14 cellular contexts compared by ENCODE assay signal in the genomic region with DNA sequence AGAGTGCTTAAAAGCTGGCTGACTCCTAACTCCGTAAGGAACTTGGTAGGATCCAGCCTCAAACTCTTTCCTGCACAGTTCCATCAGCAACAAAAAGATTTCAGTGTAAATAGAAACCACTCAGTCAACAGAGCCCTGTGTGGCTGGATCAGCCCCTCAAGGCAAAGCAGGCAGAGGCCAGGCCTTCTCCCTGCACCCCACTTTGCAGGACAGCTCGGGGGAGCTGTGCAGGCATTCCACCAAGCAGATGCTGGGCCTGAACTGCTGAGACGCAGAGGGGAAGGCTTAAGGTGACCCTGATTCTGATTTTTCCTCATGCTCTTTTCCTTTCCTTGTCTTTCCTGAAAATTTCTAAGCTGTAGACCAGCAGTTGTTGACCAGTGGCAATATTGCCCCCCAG.
DNase-seq lines count a peak whose midpoint lies in the region; ATAC-seq and TF ChIP-seq lines count a peak whose summit lies in the region.
"Had no signal": no experiment of that assay in that cellular context is flagged by ENCODE, and none has a peak within 500 bp of the region (broad histone marks: within the 10 kb centered on the region; RNA-seq: fewer than 3 reads in every experiment).

No MANE protein-coding gene starts in this region.

- H3K4me3 ChIP-seq in CD4-positive, CD25-positive, alpha-beta regulatory T cell (ENCODE audit: low read depth, low read length) = no peak overlapping the region
- H3K4me3 ChIP-seq: BLaER1 treated with 17β-estradiol and CSF1 and Interleukin-3, amounts not matched to agents 10 nM and 100 nM had no signal

- CTCF ChIA-PET in activated CD8-positive, alpha-beta T cell treated with anti-CD3 and anti-CD28 coated beads, Interleukin-2, amount 10 ng/mL, durations not matched to agents 7 days and 5 days (lab: Charles Lee) = no interaction called here
- CTCF ChIA-PET in activated CD8-positive, alpha-beta T cell treated with anti-CD3 and anti-CD28 coated beads for 36 hours (lab: Charles Lee) = interaction anchor here (1.5 to 2.6 kb wide), 3 partner anchors 51 to 144 kb away, joined by 3 to 6 read pairs (median 5); no protein-coding TSS in a partner anchor
- CTCF ChIA-PET in WTC11 (lab: Charles Lee) = interaction anchor here (0.6 to 3.1 kb wide), 3 partner anchors 10 to 1686 kb away, joined by 3 to 17 read pairs (median 3); no protein-coding TSS in a partner anchor

- peaks cover 85% of the 10 kb centered on the region for H3K36me3 ChIP-seq in CD4-positive, CD25-positive, alpha-beta regulatory T cell (ENCODE audit: control insufficient read depth, insufficient read depth, low read length)

- no peak for ATAC-seq in activated CD8-positive, alpha-beta T cell treated with anti-CD3 and anti-CD28 coated beads, Interleukin-2, amount 10 ng/mL, durations not matched to agents 7 days and 5 days
- no peak for ATAC-seq in activated CD8-positive, alpha-beta T cell treated with anti-CD3 and anti-CD28 coated beads for 36 hours
- ATAC-seq in CD4-positive, CD25-positive, alpha-beta regulatory T cell (ENCODE audit: low read depth in 2 of 2) = no peak
- no peak for ATAC-seq in natural killer cell treated with Interleukin-12 subunit alpha and Interleukin-12 subunit beta and Interleukin-15 and Interleukin-18, amount 100 ng/mL, for 72 hours
- no peak for ATAC-seq in WTC11
- ATAC-seq: PC-3 had no signal

- intact Hi-C loops in activated CD8-positive, alpha-beta T cell treated with anti-CD3 and anti-CD28 coated beads for 36 hours (cut with micrococcal nuclease) = no loop called here
- intact Hi-C loops in activated T-helper 1 cell treated with anti-CD3 and anti-CD28 coated beads, Interleukin-12 subunit alpha, Interleukin-12 subunit beta, Interleukin-2, Interleukin-4 antibody, amounts not matched to agents 30 ng/mL and 10 ng/mL and 1 ng/mL, durations not matched to agents 14 hours and 24 hours and 36 hours (cut with micrococcal nuclease) = no loop called here

- peak overlapping the region; percentile 36 for H3K27ac Mint-ChIP-seq in activated CD8-positive, alpha-beta T cell treated with anti-CD3 and anti-CD28 coated beads, Interleukin-2, amount 10 ng/mL, durations not matched to agents 7 days and 5 days
- H3K27ac Mint-ChIP-seq in activated CD8-positive, alpha-beta T cell treated with anti-CD3 and anti-CD28 coated beads for 36 hours = no peak overlapping the region
- peak overlapping the region in 2 of 3 donors; percentile 63 to 82 for H3K27ac Mint-ChIP-seq in CD4-positive, CD25-positive, alpha-beta regulatory T cell
- H3K27ac Mint-ChIP-seq in activated T-helper 1 cell treated with anti-CD3 and anti-CD28 coated beads, Interleukin-12 subunit alpha, Interleukin-12 subunit beta, Interleukin-2, Interleukin-4 antibody, amounts not matched to agents 30 ng/mL and 10 ng/mL and 1 ng/mL, durations not matched to agents 14 hours and 24 hours and 36 hours = peak overlapping the region; percentile 58
- peak overlapping the region; percentile 67 to 85 for H3K27ac Mint-ChIP-seq in natural killer cell treated with Interleukin-12 subunit alpha and Interleukin-12 subunit beta and Interleukin-15 and Interleukin-18, amount 100 ng/mL, for 72 hours
- H3K27ac Mint-ChIP-seq in WTC11 = no peak overlapping the region

- H3K4me1 Mint-ChIP-seq in activated CD8-positive, alpha-beta T cell treated with anti-CD3 and anti-CD28 coated beads, Interleukin-2, amount 10 ng/mL, durations not matched to agents 7 days and 5 days (ENCODE audit: low read depth) = peaks cover 27% of the 10 kb centered on the region
- peaks cover 28% of the 10 kb centered on the region for H3K4me1 Mint-ChIP-seq in activated CD8-positive, alpha-beta T cell treated with anti-CD3 and anti-CD28 coated beads for 36 hours (ENCODE audit: low read depth)
- H3K4me1 Mint-ChIP-seq in CD4-positive, CD25-positive, alpha-beta regulatory T cell = peaks cover 9 to 17% (median 12%) of the 10 kb centered on the region in 4 donors
- peaks cover 60% of the 10 kb centered on the region for H3K4me1 Mint-ChIP-seq in activated T-helper 1 cell treated with anti-CD3 and anti-CD28 coated beads, Interleukin-12 subunit alpha, Interleukin-12 subunit beta, Interleukin-2, Interleukin-4 antibody, amounts not matched to agents 30 ng/mL and 10 ng/mL and 1 ng/mL, durations not matched to agents 14 hours and 24 hours and 36 hours (ENCODE audit: low read depth)
- H3K4me1 Mint-ChIP-seq in natural killer cell treated with Interleukin-12 subunit alpha and Interleukin-12 subunit beta and Interleukin-15 and Interleukin-18, amount 100 ng/mL, for 72 hours (ENCODE audit: low read depth in 2 of 2) = peaks cover 37 to 52% of the 10 kb centered on the region in 2 donors
- H3K4me1 Mint-ChIP-seq in WTC11 = peaks cover 4% of the 10 kb centered on the region; the same call in 1 of the 2 replicates

- no peak for TF ChIP-seq CTCF in activated CD8-positive, alpha-beta T cell treated with anti-CD3 and anti-CD28 coated beads for 36 hours (IDR thresholded peaks at IDR 0.05)
- TF ChIP-seq CTCF in WTC11 (IDR thresholded peaks at IDR 0.05) = no peak

- peaks cover 4% of the 10 kb centered on the region for H3K9me3 Mint-ChIP-seq in activated CD8-positive, alpha-beta T cell treated with anti-CD3 and anti-CD28 coated beads, Interleukin-2, amount 10 ng/mL, durations not matched to agents 7 days and 5 days (ENCODE audit: insufficient read depth)
- peaks cover 4% of the 10 kb centered on the region for H3K9me3 Mint-ChIP-seq in activated CD8-positive, alpha-beta T cell treated with anti-CD3 and anti-CD28 coated beads for 36 hours
- H3K9me3 Mint-ChIP-seq in CD4-positive, CD25-positive, alpha-beta regulatory T cell = peaks cover 0 to 2% (median 0%) of the 10 kb centered on the region in 7 donors
- H3K9me3 Mint-ChIP-seq in activated T-helper 1 cell treated with anti-CD3 and anti-CD28 coated beads, Interleukin-12 subunit alpha, Interleukin-12 subunit beta, Interleukin-2, Interleukin-4 antibody, amounts not matched to agents 30 ng/mL and 10 ng/mL and 1 ng/mL, durations not matched to agents 14 hours and 24 hours and 36 hours = peaks cover 9% of the 10 kb centered on the region
- no peaks in the 10 kb centered on the region for H3K9me3 Mint-ChIP-seq in natural killer cell treated with Interleukin-12 subunit alpha and Interleukin-12 subunit beta and Interleukin-15 and Interleukin-18, amount 100 ng/mL, for 72 hours
- peaks cover 9% of the 10 kb centered on the region for H3K9me3 Mint-ChIP-seq in WTC11

- POLR2A ChIA-PET in activated CD8-positive, alpha-beta T cell treated with anti-CD3 and anti-CD28 coated beads, Interleukin-2, amount 10 ng/mL, durations not matched to agents 7 days and 5 days (lab: Charles Lee) = no interaction called here
- POLR2A ChIA-PET in activated CD8-positive, alpha-beta T cell treated with anti-CD3 and anti-CD28 coated beads for 36 hours (lab: Charles Lee) = interaction anchor here (1.1 to 1.4 kb wide), 2 partner anchors 9 to 113 kb away, joined by 3 to 4 read pairs; no protein-coding TSS in a partner anchor
- POLR2A ChIA-PET in WTC11 (lab: Charles Lee) = no interaction called here

- H3K36me3 Mint-ChIP-seq in activated CD8-positive, alpha-beta T cell treated with anti-CD3 and anti-CD28 coated beads, Interleukin-2, amount 10 ng/mL, durations not matched to agents 7 days and 5 days (ENCODE audit: low read depth) = peaks cover 73% of the 10 kb centered on the region
- H3K36me3 Mint-ChIP-seq in activated CD8-positive, alpha-beta T cell treated with anti-CD3 and anti-CD28 coated beads for 36 hours (ENCODE audit: low read depth) = peaks cover 76% of the 10 kb centered on the region
- peaks cover 70% of the 10 kb centered on the region for H3K36me3 Mint-ChIP-seq in CD4-positive, CD25-positive, alpha-beta regulatory T cell
- peaks cover 58% of the 10 kb centered on the region for H3K36me3 Mint-ChIP-seq in activated T-helper 1 cell treated with anti-CD3 and anti-CD28 coated beads, Interleukin-12 subunit alpha, Interleukin-12 subunit beta, Interleukin-2, Interleukin-4 antibody, amounts not matched to agents 30 ng/mL and 10 ng/mL and 1 ng/mL, durations not matched to agents 14 hours and 24 hours and 36 hours (ENCODE audit: low read depth)
- peaks cover 40% of the 10 kb centered on the region for H3K36me3 Mint-ChIP-seq in natural killer cell treated with Interleukin-12 subunit alpha and Interleukin-12 subunit beta and Interleukin-15 and Interleukin-18, amount 100 ng/mL, for 72 hours
- peaks cover 6% of the 10 kb centered on the region; the same call in 1 of the 2 replicates for H3K36me3 Mint-ChIP-seq in WTC11

- no peak overlapping the region for H3K27ac ChIP-seq in CD4-positive, CD25-positive, alpha-beta regulatory T cell (ENCODE audit: insufficient read depth, low read length, poor library complexity, severe bottlenecking)
- H3K27ac ChIP-seq: BLaER1 treated with 17β-estradiol and CSF1 and Interleukin-3, amounts not matched to agents 10 nM and 100 nM had no signal

- H3K9me3 ChIP-seq in CD4-positive, CD25-positive, alpha-beta regulatory T cell (ENCODE audit: control insufficient read depth in 2 of 2, low read length in 2 of 2) = no peaks in the 10 kb centered on the region

- H3K4me3 Mint-ChIP-seq in activated CD8-positive, alpha-beta T cell treated with anti-CD3 and anti-CD28 coated beads, Interleukin-2, amount 10 ng/mL, durations not matched to agents 7 days and 5 days = no peak overlapping the region
- H3K4me3 Mint-ChIP-seq in activated CD8-positive, alpha-beta T cell treated with anti-CD3 and anti-CD28 coated beads for 36 hours = no peak overlapping the region
- no peak overlapping the region for H3K4me3 Mint-ChIP-seq in CD4-positive, CD25-positive, alpha-beta regulatory T cell
- H3K4me3 Mint-ChIP-seq in activated T-helper 1 cell treated with anti-CD3 and anti-CD28 coated beads, Interleukin-12 subunit alpha, Interleukin-12 subunit beta, Interleukin-2, Interleukin-4 antibody, amounts not matched to agents 30 ng/mL and 10 ng/mL and 1 ng/mL, durations not matched to agents 14 hours and 24 hours and 36 hours = no peak overlapping the region
- no peak overlapping the region for H3K4me3 Mint-ChIP-seq in natural killer cell treated with Interleukin-12 subunit alpha and Interleukin-12 subunit beta and Interleukin-15 and Interleukin-18, amount 100 ng/mL, for 72 hours
- no peak overlapping the region for H3K4me3 Mint-ChIP-seq in WTC11

- DNase-seq in activated CD8-positive, alpha-beta T cell treated with anti-CD3 and anti-CD28 coated beads, Interleukin-2, amount 10 ng/mL, durations not matched to agents 7 days and 5 days = no peak
- DNase-seq in activated CD8-positive, alpha-beta T cell treated with anti-CD3 and anti-CD28 coated beads for 36 hours = no peak
- no peak for DNase-seq in CD4-positive, CD25-positive, alpha-beta regulatory T cell
- DNase-seq in activated T-helper 1 cell treated with anti-CD3 and anti-CD28 coated beads, Interleukin-12 subunit alpha, Interleukin-12 subunit beta, Interleukin-2, Interleukin-4 antibody, amounts not matched to agents 30 ng/mL and 10 ng/mL and 1 ng/mL, durations not matched to agents 14 hours and 24 hours and 36 hours (ENCODE audit: low spot score) = no peak
- no peak for DNase-seq in natural killer cell treated with Interleukin-12 subunit alpha and Interleukin-12 subunit beta and Interleukin-15 and Interleukin-18, amount 100 ng/mL, for 72 hours (ENCODE audit: low spot score)
- no peak for DNase-seq in WTC11 (ENCODE audit: low spot score)
- no peak for DNase-seq in activated CD4-positive, alpha-beta T cell treated with anti-CD3 and anti-CD28 coated beads for 1 hour
- no peak for DNase-seq in NCI-H524 (lab: John Stamatoyannopoulos, UW)
- DNase-seq: DMS 273 treated with DMSO at 0.1 percent for 48 hours, KBM-7, NCI-H1048, NCI-H226, PC-3 had no signal

- no peaks in the 10 kb centered on the region for H3K4me1 ChIP-seq in CD4-positive, CD25-positive, alpha-beta regulatory T cell (ENCODE audit: control insufficient read depth, insufficient read depth, low read length, poor library complexity, severe bottlenecking)

- no peaks in the 10 kb centered on the region for H3K27me3 ChIP-seq in CD4-positive, CD25-positive, alpha-beta regulatory T cell (ENCODE audit: control insufficient read depth, insufficient read depth, low read length)
- H3K27me3 ChIP-seq: BLaER1 treated with 17β-estradiol and CSF1 and Interleukin-3, amounts not matched to agents 10 nM and 100 nM had no signal

- H3K27me3 Mint-ChIP-seq in activated CD8-positive, alpha-beta T cell treated with anti-CD3 and anti-CD28 coated beads, Interleukin-2, amount 10 ng/mL, durations not matched to agents 7 days and 5 days (ENCODE audit: low read depth) = no peaks in the 10 kb centered on the region
- H3K27me3 Mint-ChIP-seq in activated CD8-positive, alpha-beta T cell treated with anti-CD3 and anti-CD28 coated beads for 36 hours = no peaks in the 10 kb centered on the region
- H3K27me3 Mint-ChIP-seq in CD4-positive, CD25-positive, alpha-beta regulatory T cell = no peaks in the 10 kb centered on the region
- no peaks in the 10 kb centered on the region for H3K27me3 Mint-ChIP-seq in activated T-helper 1 cell treated with anti-CD3 and anti-CD28 coated beads, Interleukin-12 subunit alpha, Interleukin-12 subunit beta, Interleukin-2, Interleukin-4 antibody, amounts not matched to agents 30 ng/mL and 10 ng/mL and 1 ng/mL, durations not matched to agents 14 hours and 24 hours and 36 hours (ENCODE audit: insufficient read depth)
- no peaks in the 10 kb centered on the region for H3K27me3 Mint-ChIP-seq in natural killer cell treated with Interleukin-12 subunit alpha and Interleukin-12 subunit beta and Interleukin-15 and Interleukin-18, amount 100 ng/mL, for 72 hours
- H3K27me3 Mint-ChIP-seq in WTC11 (ENCODE audit: low read depth) = no peaks in the 10 kb centered on the region

Comparison
In these comparisons a context has a peak if more than half of its experiments do, and no peak if none do; other contexts are left out.
1. H3K27ac Mint-ChIP-seq: peak in activated CD8-positive, alpha-beta T cell treated with anti-CD3 and anti-CD28 coated beads, Interleukin-2, amount 10 ng/mL, durations not matched to agents 7 days and 5 days (single experiment), CD4-positive, CD25-positive, alpha-beta regulatory T cell (2 of 3), activated T-helper 1 cell treated with anti-CD3 and anti-CD28 coated beads, Interleukin-12 subunit alpha, Interleukin-12 subunit beta, Interleukin-2, Interleukin-4 antibody, amounts not matched to agents 30 ng/mL and 10 ng/mL and 1 ng/mL, durations not matched to agents 14 hours and 24 hours and 36 hours (single experiment) and natural killer cell treated with Interleukin-12 subunit alpha and Interleukin-12 subunit beta and Interleukin-15 and Interleukin-18, amount 100 ng/mL, for 72 hours (2 of 2); none in activated CD8-positive, alpha-beta T cell treated with anti-CD3 and anti-CD28 coated beads for 36 hours (single experiment) and WTC11 (single experiment).